Comparison of ENCODE assay signal across 13 cellular contexts in genomic region chr2:113178891-113179290, GRCh38. TPM values are rescaled to one million over a fixed set of nuclear protein-coding genes. Genes with fewer than 3 reads are reported as not detected.
A peak's percentile ranks its signal among the peaks of the same experiment; 100 is the strongest.
DNase-seq lines count a peak whose midpoint lies in the region; ATAC-seq and TF ChIP-seq lines count a peak whose summit lies in the region.
"Had no signal": no experiment of that assay in that cellular context is flagged by ENCODE, and none has a peak within 500 bp of the region (broad histone marks: within the 10 kb centered on the region; RNA-seq: fewer than 3 reads in every experiment).

No MANE protein-coding gene starts in this region.

- H3K27me3 Mint-ChIP-seq in activated CD8-positive, alpha-beta T cell treated with anti-CD3 and anti-CD28 coated beads, Interleukin-2, amount 10 ng/mL, durations not matched to agents 7 days and 5 days (ENCODE audit: low read depth): peaks cover 2% of the 10 kb centered on the region

- H3K9me3 Mint-ChIP-seq in activated CD8-positive, alpha-beta T cell treated with anti-CD3 and anti-CD28 coated beads, Interleukin-2, amount 10 ng/mL, durations not matched to agents 7 days and 5 days (ENCODE audit: insufficient read depth): no peaks in the 10 kb centered on the region

- ATAC-seq in activated CD8-positive, alpha-beta T cell treated with anti-CD3 and anti-CD28 coated beads, Interleukin-2, amount 10 ng/mL, durations not matched to agents 7 days and 5 days: no peak

- peaks cover 82% of the 10 kb centered on the region for H3K4me1 ChIP-seq in Loucy (ENCODE audit: insufficient read depth, low read length, poor library complexity, severe bottlenecking)
- peaks cover 91% of the 10 kb centered on the region for H3K4me1 ChIP-seq in effector memory CD4-positive, alpha-beta T cell (ENCODE audit: control insufficient read depth, insufficient read depth, low read length, poor library complexity, severe bottlenecking)

- peak overlapping the region; percentile 48 for H3K4me3 ChIP-seq in Loucy (ENCODE audit: low read length, poor library complexity, severe bottlenecking)
- H3K4me3 ChIP-seq in effector memory CD4-positive, alpha-beta T cell (ENCODE audit: insufficient read depth, low read depth, low read length, poor library complexity, severe bottlenecking): peak overlapping the region; percentile 6
- H3K4me3 ChIP-seq: stomach had no signal

- no peak for TF ChIP-seq CTCF in Loucy (conservative IDR thresholded peaks at IDR 0.05; ENCODE audit: low read length)

- peaks cover 79% of the 10 kb centered on the region for H3K4me1 Mint-ChIP-seq in activated CD8-positive, alpha-beta T cell treated with anti-CD3 and anti-CD28 coated beads, Interleukin-2, amount 10 ng/mL, durations not matched to agents 7 days and 5 days (ENCODE audit: low read depth)

- peaks cover 87% of the 10 kb centered on the region for H4K20me1 ChIP-seq in Loucy (ENCODE audit: insufficient read depth, low read length, poor library complexity, severe bottlenecking)

- peaks cover 13% of the 10 kb centered on the region; the same call in 1 of the 2 replicates for H3K36me3 ChIP-seq in Loucy (ENCODE audit: insufficient read depth, low read length)
- H3K36me3 ChIP-seq in effector memory CD4-positive, alpha-beta T cell (ENCODE audit: control insufficient read depth, insufficient read depth, low read length): peaks cover 28% of the 10 kb centered on the region

- H2AFZ ChIP-seq in Loucy (ENCODE audit: low read length): no peak overlapping the region

- peaks cover 95% of the 10 kb centered on the region for H3K36me3 Mint-ChIP-seq in activated CD8-positive, alpha-beta T cell treated with anti-CD3 and anti-CD28 coated beads, Interleukin-2, amount 10 ng/mL, durations not matched to agents 7 days and 5 days (ENCODE audit: low read depth)

- peak; percentile 62 for DNase-seq in activated CD8-positive, alpha-beta T cell treated with anti-CD3 and anti-CD28 coated beads, Interleukin-2, amount 10 ng/mL, durations not matched to agents 7 days and 5 days
- DNase-seq in effector memory CD4-positive, alpha-beta T cell: peak in 2 of 3 donors; percentile 35 to 46
- peak; percentile 51 for DNase-seq in stimulated activated CD8-positive, alpha-beta memory T cell treated with anti-CD3 and anti-CD28 coated beads, Interleukin-4, amount 100 ng/mL, for 24 hours (ENCODE audit: low read depth)
- DNase-seq in NCI-H2107 (lab: John Stamatoyannopoulos, UW) (no peak), NCI-H345 (lab: John Stamatoyannopoulos, UW) (no peak)
- no peak for DNase-seq in effector CD8-positive, alpha-beta T cell (lab: John Stamatoyannopoulos, UW)
- DNase-seq: MV-4-11, stomach had no signal

- no peaks in the 10 kb centered on the region for H3K27me3 ChIP-seq in Loucy (ENCODE audit: insufficient read depth, low read length, poor library complexity, severe bottlenecking)
- H3K27me3 ChIP-seq in effector memory CD4-positive, alpha-beta T cell (replicated peaks; ENCODE audit: control insufficient read depth, insufficient read depth, low read length, poor library complexity, severe bottlenecking): no peaks in the 10 kb centered on the region
- H3K27me3 ChIP-seq: stomach had no signal

- CTCF ChIA-PET in activated CD8-positive, alpha-beta T cell treated with anti-CD3 and anti-CD28 coated beads, Interleukin-2, amount 10 ng/mL, durations not matched to agents 7 days and 5 days (lab: Charles Lee): interaction anchor here (1.8 to 13.5 kb wide), 3 partner anchors 20 to 99 kb away, joined by 4 to 370 read pairs (median 7); no protein-coding TSS in a partner anchor

- H3K79me2 ChIP-seq in Loucy (ENCODE audit: insufficient read depth, low read length): peaks cover 100% of the 10 kb centered on the region

- H3K9me3 ChIP-seq in Loucy (ENCODE audit: insufficient read depth, low read depth, low read length): no peaks in the 10 kb centered on the region
- H3K9me3 ChIP-seq in effector memory CD4-positive, alpha-beta T cell (ENCODE audit: control insufficient read depth, low read length): no peaks in the 10 kb centered on the region
- H3K9me3 ChIP-seq: stomach had no signal

- peak overlapping the region; percentile 52 for H3K27ac ChIP-seq in effector memory CD4-positive, alpha-beta T cell (ENCODE audit: insufficient read depth, low read length, poor library complexity, severe bottlenecking)
- H3K27ac ChIP-seq: RWPE1, stomach had no signal

- POLR2A ChIA-PET in activated CD8-positive, alpha-beta T cell treated with anti-CD3 and anti-CD28 coated beads, Interleukin-2, amount 10 ng/mL, durations not matched to agents 7 days and 5 days (lab: Charles Lee): no interaction called here

- H3F3A ChIP-seq in Loucy (ENCODE audit: low read depth): no peaks in the 10 kb centered on the region

- no peaks in the 10 kb centered on the region for H3K9me2 ChIP-seq in Loucy (replicated peaks; ENCODE audit: low read depth, low read length)

- H3K4me3 Mint-ChIP-seq in activated CD8-positive, alpha-beta T cell treated with anti-CD3 and anti-CD28 coated beads, Interleukin-2, amount 10 ng/mL, durations not matched to agents 7 days and 5 days: peak overlapping the region; percentile 83

- peak overlapping the region; percentile 83 for H3K27ac Mint-ChIP-seq in activated CD8-positive, alpha-beta T cell treated with anti-CD3 and anti-CD28 coated beads, Interleukin-2, amount 10 ng/mL, durations not matched to agents 7 days and 5 days

- H3K4me2 ChIP-seq in Loucy (ENCODE audit: low read depth, low read length, poor library complexity, severe bottlenecking): peak overlapping the region; percentile 100

- H3K9ac ChIP-seq in Loucy (ENCODE audit: low read depth, low read length, poor library complexity, severe bottlenecking): peak overlapping the region; percentile 24

RNA-seq across cellular contexts. Expression of gene PSD4, which starts 5.1 kb away (rescaled TPM):
- total RNA-seq in activated CD8-positive, alpha-beta T cell treated with anti-CD3 and anti-CD28 coated beads, Interleukin-2, amount 10 ng/mL, durations not matched to agents 7 days and 5 days: 100 to 1,000 TPM; 394 to 404 TPM

RNA-seq across cellular contexts. Expression of gene IL1RN, which starts 51.5 kb away (rescaled TPM):
- under 1 TPM in 1 of 2 experiments, not detected in 1; 0.31 TPM for total RNA-seq in activated CD8-positive, alpha-beta T cell treated with anti-CD3 and anti-CD28 coated beads, Interleukin-2, amount 10 ng/mL, durations not matched to agents 7 days and 5 days
- total RNA-seq: dermis microvascular lymphatic vessel endothelial cell, fibroblast of villous mesenchyme, skeletal muscle tissue had no signal

Comparison
In these comparisons a context has a peak if more than half of its experiments do, and no peak if none do; other contexts are left out.
1. DNase-seq: peak in activated CD8-positive, alpha-beta T cell treated with anti-CD3 and anti-CD28 coated beads, Interleukin-2, amount 10 ng/mL, durations not matched to agents 7 days and 5 days (single experiment), effector memory CD4-positive, alpha-beta T cell (2 of 3) and stimulated activated CD8-positive, alpha-beta memory T cell treated with anti-CD3 and anti-CD28 coated beads, Interleukin-4, amount 100 ng/mL, for 24 hours (single experiment); none in NCI-H2107 (single experiment), effector CD8-positive, alpha-beta T cell (single experiment) and NCI-H345 (single experiment).